In genomic region chr17:8164815-8165131, GRCh38 we compare ENCODE assay signal across 1 cellular context.
TF ChIP-seq lines count a peak whose summit lies in the region.

No MANE protein-coding gene starts in this region.

TF ChIP-seq in A549, 52 proteins besides CTCF, POLR2A, EP300 and RAD21 (continued from another document):
- no peak for TF ChIP-seq REST (IDR thresholded peaks at IDR 0.05)
TF ChIP-seq in A549: peak in this region for 0.
